In the genomic region with DNA sequence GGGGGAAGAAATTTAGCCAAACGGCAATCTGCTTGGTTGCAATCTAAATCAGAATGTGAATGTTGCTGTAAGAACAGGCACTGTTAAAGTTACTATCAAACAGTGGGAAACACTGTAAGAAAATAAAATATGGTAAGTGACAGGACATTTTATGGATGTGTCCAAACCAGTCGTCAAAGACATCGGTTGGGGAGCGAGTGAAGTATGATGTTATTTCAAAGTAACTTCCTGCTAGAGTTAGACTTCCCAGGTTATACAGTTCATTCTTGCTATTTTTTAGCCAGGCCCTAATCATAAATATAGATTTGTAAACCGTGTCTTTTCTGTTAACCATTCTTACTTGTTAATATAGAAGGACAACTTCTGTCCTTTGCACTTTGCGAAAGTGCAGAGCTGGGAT, we compare ENCODE assay signal across 1 cellular context.
TF ChIP-seq lines count a peak whose summit lies in the region.

No MANE protein-coding gene starts in this region.

TF ChIP-seq in HepG2, 621 proteins besides CTCF, POLR2A, EP300 and RAD21 (continued from another document):
- TF ChIP-seq, protein P1, sequence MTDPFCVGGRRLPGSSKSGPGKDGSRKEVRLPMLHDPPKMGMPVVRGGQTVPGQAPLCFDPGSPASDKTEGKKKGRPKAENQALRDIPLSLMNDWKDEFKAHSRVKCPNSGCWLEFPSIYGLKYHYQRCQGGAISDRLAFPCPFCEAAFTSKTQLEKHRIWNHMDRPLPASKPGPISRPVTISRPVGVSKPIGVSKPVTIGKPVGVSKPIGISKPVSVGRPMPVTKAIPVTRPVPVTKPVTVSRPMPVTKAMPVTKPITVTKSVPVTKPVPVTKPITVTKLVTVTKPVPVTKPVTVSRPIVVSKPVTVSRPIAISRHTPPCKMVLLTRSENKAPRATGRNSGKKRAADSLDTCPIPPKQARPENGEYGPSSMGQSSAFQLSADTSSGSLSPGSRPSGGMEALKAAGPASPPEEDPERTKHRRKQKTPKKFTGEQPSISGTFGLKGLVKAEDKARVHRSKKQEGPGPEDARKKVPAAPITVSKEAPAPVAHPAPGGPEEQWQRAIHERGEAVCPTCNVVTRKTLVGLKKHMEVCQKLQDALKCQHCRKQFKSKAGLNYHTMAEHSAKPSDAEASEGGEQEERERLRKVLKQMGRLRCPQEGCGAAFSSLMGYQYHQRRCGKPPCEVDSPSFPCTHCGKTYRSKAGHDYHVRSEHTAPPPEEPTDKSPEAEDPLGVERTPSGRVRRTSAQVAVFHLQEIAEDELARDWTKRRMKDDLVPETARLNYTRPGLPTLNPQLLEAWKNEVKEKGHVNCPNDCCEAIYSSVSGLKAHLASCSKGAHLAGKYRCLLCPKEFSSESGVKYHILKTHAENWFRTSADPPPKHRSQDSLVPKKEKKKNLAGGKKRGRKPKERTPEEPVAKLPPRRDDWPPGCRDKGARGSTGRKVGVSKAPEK (CRISPR knock-in tag; IDR thresholded peaks at IDR 0.05; ENCODE audit: borderline replicate concordance): no peak
- TF ChIP-seq ZNF333 (CRISPR knock-in tag; IDR thresholded peaks at IDR 0.05; ENCODE audit: borderline replicate concordance) (no peak), CHCHD3 (CRISPR knock-in tag; IDR thresholded peaks at IDR 0.05) (no peak), CREM (IDR thresholded peaks at IDR 0.05) (no peak), CREM (CRISPR knock-in tag; IDR thresholded peaks at IDR 0.05) (no peak), ZNF160 (CRISPR knock-in tag; IDR thresholded peaks at IDR 0.05) (no peak), TOE1 (CRISPR knock-in tag; IDR thresholded peaks at IDR 0.05) (no peak)
- TF ChIP-seq, protein P2, sequence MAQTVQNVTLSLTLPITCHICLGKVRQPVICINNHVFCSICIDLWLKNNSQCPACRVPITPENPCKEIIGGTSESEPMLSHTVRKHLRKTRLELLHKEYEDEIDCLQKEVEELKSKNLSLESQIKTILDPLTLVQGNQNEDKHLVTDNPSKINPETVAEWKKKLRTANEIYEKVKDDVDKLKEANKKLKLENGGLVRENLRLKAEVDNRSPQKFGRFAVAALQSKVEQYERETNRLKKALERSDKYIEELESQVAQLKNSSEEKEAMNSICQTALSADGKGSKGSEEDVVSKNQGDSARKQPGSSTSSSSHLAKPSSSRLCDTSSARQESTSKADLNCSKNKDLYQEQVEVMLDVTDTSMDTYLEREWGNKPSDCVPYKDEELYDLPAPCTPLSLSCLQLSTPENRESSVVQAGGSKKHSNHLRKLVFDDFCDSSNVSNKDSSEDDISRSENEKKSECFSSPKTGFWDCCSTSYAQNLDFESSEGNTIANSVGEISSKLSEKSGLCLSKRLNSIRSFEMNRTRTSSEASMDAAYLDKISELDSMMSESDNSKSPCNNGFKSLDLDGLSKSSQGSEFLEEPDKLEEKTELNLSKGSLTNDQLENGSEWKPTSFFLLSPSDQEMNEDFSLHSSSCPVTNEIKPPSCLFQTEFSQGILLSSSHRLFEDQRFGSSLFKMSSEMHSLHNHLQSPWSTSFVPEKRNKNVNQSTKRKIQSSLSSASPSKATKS (CRISPR knock-in tag; IDR thresholded peaks at IDR 0.05): no peak
- TF ChIP-seq, protein P3, sequence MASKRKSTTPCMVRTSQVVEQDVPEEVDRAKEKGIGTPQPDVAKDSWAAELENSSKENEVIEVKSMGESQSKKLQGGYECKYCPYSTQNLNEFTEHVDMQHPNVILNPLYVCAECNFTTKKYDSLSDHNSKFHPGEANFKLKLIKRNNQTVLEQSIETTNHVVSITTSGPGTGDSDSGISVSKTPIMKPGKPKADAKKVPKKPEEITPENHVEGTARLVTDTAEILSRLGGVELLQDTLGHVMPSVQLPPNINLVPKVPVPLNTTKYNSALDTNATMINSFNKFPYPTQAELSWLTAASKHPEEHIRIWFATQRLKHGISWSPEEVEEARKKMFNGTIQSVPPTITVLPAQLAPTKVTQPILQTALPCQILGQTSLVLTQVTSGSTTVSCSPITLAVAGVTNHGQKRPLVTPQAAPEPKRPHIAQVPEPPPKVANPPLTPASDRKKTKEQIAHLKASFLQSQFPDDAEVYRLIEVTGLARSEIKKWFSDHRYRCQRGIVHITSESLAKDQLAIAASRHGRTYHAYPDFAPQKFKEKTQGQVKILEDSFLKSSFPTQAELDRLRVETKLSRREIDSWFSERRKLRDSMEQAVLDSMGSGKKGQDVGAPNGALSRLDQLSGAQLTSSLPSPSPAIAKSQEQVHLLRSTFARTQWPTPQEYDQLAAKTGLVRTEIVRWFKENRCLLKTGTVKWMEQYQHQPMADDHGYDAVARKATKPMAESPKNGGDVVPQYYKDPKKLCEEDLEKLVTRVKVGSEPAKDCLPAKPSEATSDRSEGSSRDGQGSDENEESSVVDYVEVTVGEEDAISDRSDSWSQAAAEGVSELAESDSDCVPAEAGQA (IDR thresholded peaks at IDR 0.05; ENCODE audit: low read depth): no peak
- TF ChIP-seq, protein P3 (CRISPR knock-in tag; IDR thresholded peaks at IDR 0.05; ENCODE audit: borderline replicate concordance): no peak
- TF ChIP-seq, protein P4, sequence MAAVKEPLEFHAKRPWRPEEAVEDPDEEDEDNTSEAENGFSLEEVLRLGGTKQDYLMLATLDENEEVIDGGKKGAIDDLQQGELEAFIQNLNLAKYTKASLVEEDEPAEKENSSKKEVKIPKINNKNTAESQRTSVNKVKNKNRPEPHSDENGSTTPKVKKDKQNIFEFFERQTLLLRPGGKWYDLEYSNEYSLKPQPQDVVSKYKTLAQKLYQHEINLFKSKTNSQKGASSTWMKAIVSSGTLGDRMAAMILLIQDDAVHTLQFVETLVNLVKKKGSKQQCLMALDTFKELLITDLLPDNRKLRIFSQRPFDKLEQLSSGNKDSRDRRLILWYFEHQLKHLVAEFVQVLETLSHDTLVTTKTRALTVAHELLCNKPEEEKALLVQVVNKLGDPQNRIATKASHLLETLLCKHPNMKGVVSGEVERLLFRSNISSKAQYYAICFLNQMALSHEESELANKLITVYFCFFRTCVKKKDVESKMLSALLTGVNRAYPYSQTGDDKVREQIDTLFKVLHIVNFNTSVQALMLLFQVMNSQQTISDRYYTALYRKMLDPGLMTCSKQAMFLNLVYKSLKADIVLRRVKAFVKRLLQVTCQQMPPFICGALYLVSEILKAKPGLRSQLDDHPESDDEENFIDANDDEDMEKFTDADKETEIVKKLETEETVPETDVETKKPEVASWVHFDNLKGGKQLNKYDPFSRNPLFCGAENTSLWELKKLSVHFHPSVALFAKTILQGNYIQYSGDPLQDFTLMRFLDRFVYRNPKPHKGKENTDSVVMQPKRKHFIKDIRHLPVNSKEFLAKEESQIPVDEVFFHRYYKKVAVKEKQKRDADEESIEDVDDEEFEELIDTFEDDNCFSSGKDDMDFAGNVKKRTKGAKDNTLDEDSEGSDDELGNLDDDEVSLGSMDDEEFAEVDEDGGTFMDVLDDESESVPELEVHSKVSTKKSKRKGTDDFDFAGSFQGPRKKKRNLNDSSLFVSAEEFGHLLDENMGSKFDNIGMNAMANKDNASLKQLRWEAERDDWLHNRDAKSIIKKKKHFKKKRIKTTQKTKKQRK (IDR thresholded peaks at IDR 0.05; ENCODE audit: low read length): no peak
